In the genomic region with DNA sequence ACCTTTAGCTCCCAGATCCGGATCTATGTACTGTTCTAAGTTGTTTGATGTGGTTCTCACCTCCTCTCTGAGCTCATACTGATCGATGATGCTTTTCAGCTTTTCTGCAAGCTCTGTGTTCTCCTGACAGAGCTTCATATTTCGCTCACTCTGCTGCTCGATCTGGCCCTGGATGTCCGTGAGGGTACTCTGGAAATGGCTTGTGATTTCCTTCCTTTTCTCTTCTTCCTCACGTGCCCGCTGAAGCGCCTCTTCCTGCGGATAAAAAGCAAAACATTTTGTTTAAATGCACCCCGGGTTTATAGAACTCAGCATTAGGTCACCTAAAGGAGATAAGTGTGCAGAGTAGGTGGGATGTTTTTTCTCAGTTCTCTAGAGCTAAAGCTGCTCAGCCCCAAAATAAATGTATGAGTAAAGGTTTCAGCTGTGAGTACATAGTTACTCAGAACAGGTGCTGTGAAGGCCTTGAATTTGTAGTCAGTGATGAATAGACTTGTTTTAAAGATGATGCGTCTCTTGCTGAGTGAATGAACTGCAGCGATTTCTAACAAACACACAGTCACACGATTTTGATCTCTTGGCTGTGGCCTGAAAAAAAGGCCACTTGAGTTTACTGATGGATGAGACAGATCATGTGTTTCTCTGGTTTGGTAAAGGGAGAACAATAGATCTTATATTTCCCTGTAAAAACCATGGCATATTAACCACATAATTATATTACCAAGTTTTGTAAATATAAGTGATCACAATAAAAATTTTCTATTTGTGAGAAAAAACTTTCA, we compare ENCODE assay signal across 7 cellular contexts. TPM values are rescaled to one million over a fixed set of nuclear protein-coding genes. Genes with fewer than 3 reads are reported as not detected.
DNase-seq lines count a peak whose midpoint lies in the region; ATAC-seq, FAIRE-seq and TF ChIP-seq lines count a peak whose summit lies in the region.

No MANE protein-coding gene starts in this region.

- H3K27me3 ChIP-seq in foreskin keratinocyte (no peaks in the 10 kb centered on the region), hepatocyte (no peaks in the 10 kb centered on the region)

- H3K4me3 ChIP-seq in OCI-LY7 (ENCODE audit: low read depth, low read length, poor library complexity, severe bottlenecking) (peak overlapping the region; percentile 50), hepatocyte (no peak overlapping the region)

- POLR2A ChIA-PET in OCI-LY7 (lab: Charles Lee) = interaction anchor here (0.7 to 7.1 kb wide), 21 partner anchors 11 to 137 kb away, joined by 3 to 110 read pairs (median 5); partner anchors contain the start of genes CITED2 and TXLNB

- peaks cover 63% of the 10 kb centered on the region for H3K4me1 ChIP-seq in OCI-LY7 (ENCODE audit: insufficient read depth, low read length, poor library complexity, severe bottlenecking)
- H3K4me1 ChIP-seq in foreskin keratinocyte = no peaks in the 10 kb centered on the region
- H3K4me1 ChIP-seq in hepatocyte (ENCODE audit: insufficient read depth) = no peaks in the 10 kb centered on the region

- H3K9me2 ChIP-seq in OCI-LY7 (ENCODE audit: insufficient read depth, low read length) (no peaks in the 10 kb centered on the region), hepatocyte (replicated peaks; ENCODE audit: insufficient read depth) (no peaks in the 10 kb centered on the region)

- H2AFZ ChIP-seq in OCI-LY7 (ENCODE audit: low read length) = peak overlapping the region; percentile 71
- no peak overlapping the region for H2AFZ ChIP-seq in hepatocyte

- peak overlapping the region; percentile 88 for H3K27ac ChIP-seq in OCI-LY7 (ENCODE audit: low read depth, low read length, poor library complexity, severe bottlenecking)
- peak overlapping the region; percentile 58 for H3K27ac ChIP-seq in foreskin keratinocyte
- no peak overlapping the region for H3K27ac ChIP-seq in hepatocyte

- BruUV-seq in OCI-LY7 (replicated peaks; lab: Mats Ljungman, UMichigan) = TSS peak; percentile 94

- H3K4me2 ChIP-seq in OCI-LY7 (ENCODE audit: low read length) (peak overlapping the region; percentile 96), hepatocyte (no peak overlapping the region)

- H3K36me3 ChIP-seq in OCI-LY7 (ENCODE audit: insufficient read depth, low read length) (peaks cover 46% of the 10 kb centered on the region), hepatocyte (replicated peaks; ENCODE audit: insufficient read depth, low read depth) (no peaks in the 10 kb centered on the region)

- H3K79me2 ChIP-seq in OCI-LY7 (ENCODE audit: insufficient read depth, low read depth, low read length) = peaks cover 45% of the 10 kb centered on the region
- no peaks in the 10 kb centered on the region for H3K79me2 ChIP-seq in hepatocyte

- intact Hi-C loops in OCI-LY7 (cut with micrococcal nuclease; ENCODE audit: unreplicated experiment) = loop anchor here (1.0 to 5.0 kb wide), 2 partner anchors 9 to 135 kb away; no protein-coding TSS in a partner anchor

- 74% methylated on average over 13 of the region's 13 CpGs for WGBS in hepatocyte (ENCODE audit: low lambda C conversion rate, missing lambda C conversion rate)

- CTCF ChIA-PET in OCI-LY7 (lab: Charles Lee; ENCODE audit: unreplicated experiment) = interaction anchor here (0.7 to 1.3 kb wide), 7 partner anchors 29 to 110 kb away, joined by 3 to 5 read pairs (median 4); partner anchors contain the start of gene TXLNB

- TF ChIP-seq CTCF in OCI-LY7 (conservative IDR thresholded peaks at IDR 0.05; ENCODE audit: low read length) (no peak), foreskin keratinocyte (conservative IDR thresholded peaks at IDR 0.05) (no peak), hepatocyte (IDR thresholded peaks at IDR 0.05; ENCODE audit: poor library complexity) (no peak)

- peaks cover 10% of the 10 kb centered on the region; the same call in 1 of the 2 replicates for H3K9me3 ChIP-seq in OCI-LY7 (ENCODE audit: low read length)
- no peaks in the 10 kb centered on the region for H3K9me3 ChIP-seq in hepatocyte (ENCODE audit: low read depth)

- peak; percentile 94 for ATAC-seq in HG02884 (IDR thresholded peaks at IDR 0.05; ENCODE audit: unreplicated experiment)
- peak; percentile 96 for ATAC-seq in foreskin keratinocyte

- H4K20me1 ChIP-seq in OCI-LY7 (ENCODE audit: insufficient read depth, low read length) = no peaks in the 10 kb centered on the region
- no peaks in the 10 kb centered on the region for H4K20me1 ChIP-seq in hepatocyte (ENCODE audit: insufficient read depth, poor library complexity, severe bottlenecking)

- no peak for DNase-seq in GM19239 (ENCODE audit: insufficient read length, low spot score)
- peak; percentile 78 for DNase-seq in OCI-LY7 (ENCODE audit: low spot score)
- DNase-seq in foreskin keratinocyte = peak; percentile 43 to 66
- DNase-seq in hepatocyte (ENCODE audit: low spot score) = no peak
- no peak for DNase-seq in SKM-1 treated with dmso at 0.1 percent for 144 hours (lab: John Stamatoyannopoulos, UW; ENCODE audit: unreplicated experiment)
- no peak for DNase-seq in HuH-7 (ENCODE audit: low spot score)

- peak; percentile 85 for FAIRE-seq in GM19239 (lab: Jason Lieb, UNC)

RNA-seq across cellular contexts. Expression of gene TXLNB, which starts 29.1 kb away (rescaled TPM):
- 7.3 and 7.9 TPM in 2 replicates for total RNA-seq in OCI-LY7 (2014; rRNA removed; shearing (Covaris generic))
- 12.4 and 13.0 TPM in 2 replicates for total RNA-seq in OCI-LY7 (2022)
- total RNA-seq in foreskin keratinocyte = not detected in 2 replicates
- not detected in 2 replicates for polyA plus RNA-seq in foreskin keratinocyte
- total RNA-seq in hepatocyte = 0.50 and 0.56 TPM in 2 replicates
- polyA plus RNA-seq in hepatocyte = 0.37 and 0.43 TPM in 2 replicates

Comparison
In these comparisons a context has a peak if more than half of its experiments do, and no peak if none do; other contexts are left out.
1. DNase-seq: peak in OCI-LY7 (single experiment) and foreskin keratinocyte (2 of 2); none in GM19239 (single experiment), hepatocyte (single experiment), SKM-1 treated with dmso at 0.1 percent for 144 hours (single experiment) and HuH-7 (single experiment).